In genomic region chr11:133509924-133510697, GRCh38 we compare ENCODE assay signal across 26 cellular contexts. TPM values are rescaled to one million over a fixed set of nuclear protein-coding genes. Genes with fewer than 3 reads are reported as not detected.
"Had no signal": no experiment of that assay in that cellular context is flagged by ENCODE, and none has a peak within 500 bp of the region (broad histone marks: within the 10 kb centered on the region; RNA-seq: fewer than 3 reads in every experiment).

No MANE protein-coding gene starts in this region.

- H2AFZ ChIP-seq: parathyroid adenoma had no signal

- H3K27ac ChIP-seq: colonic mucosa, heart left ventricle, parathyroid adenoma, prostate gland, spleen, testis, tibial nerve, upper lobe of right lung had no signal

- DNase-seq: colonic mucosa; dermis blood vessel endothelial cell; effector CD4-positive, alpha-beta T cell; foreskin melanocyte; heart left ventricle; hippocampal formation; kidney glomerular epithelial cell; mammary epithelial cell; mucosa of descending colon; occipital lobe; spleen; stimulated activated CD4-positive, alpha-beta T cell treated with anti-CD3 and anti-CD28 coated beads, Interleukin-15, amount 100 ng/mL, for 24 hours; stimulated activated CD4-positive, alpha-beta T cell treated with anti-CD3 and anti-CD28 coated beads, Interleukin-1b, Interleukin-23, amount 100 ng/mL, for 48 hours; stimulated activated CD4-positive, alpha-beta T cell treated with anti-CD3 and anti-CD28 coated beads, Interleukin-4, amount 100 ng/mL, for 4 hours; stimulated activated naive B cell treated with anti-CD40 and anti-IgM and Interleukin-4, amounts not matched to agents 10 μg/mL and 1 μg/mL and 100 μg/mL, for 72 hours; stimulated activated naive CD8-positive, alpha-beta T cell treated with anti-CD3 and anti-CD28 coated beads, Interleukin-15, amount 100 ng/mL, for 72 hours; testis; upper lobe of right lung had no signal

- H3K9me3 ChIP-seq: colonic mucosa, heart left ventricle, mucosa of descending colon, prostate gland, spleen, testis, tibial nerve, upper lobe of right lung had no signal

- H3K79me2 ChIP-seq: parathyroid adenoma had no signal

- ATAC-seq: heart left ventricle; left lobe of liver; mucosa of descending colon; natural killer cell treated with Interleukin-12 subunit alpha and Interleukin-12 subunit beta and Interleukin-15 and Interleukin-18, amount 100 ng/mL, for 72 hours; sciatic nerve; stimulated activated naive B cell treated with anti-CD40 and anti-IgM and Interleukin-4, amounts not matched to agents 10 μg/mL and 1 μg/mL and 100 μg/mL, for 72 hours; stimulated activated naive CD8-positive, alpha-beta T cell treated with anti-CD3 and anti-CD28 coated beads, Interleukin-15, amount 100 ng/mL, for 72 hours; upper lobe of right lung had no signal

- H3K27me3 ChIP-seq: colonic mucosa, spleen, testis, tibial nerve, upper lobe of right lung had no signal

- H3K4me1 ChIP-seq: colonic mucosa, heart left ventricle, prostate gland, spleen, testis, tibial nerve, upper lobe of right lung had no signal

- H3K36me3 ChIP-seq: colonic mucosa, heart left ventricle, prostate gland, spleen, tibial nerve, upper lobe of right lung had no signal

- H3K9ac ChIP-seq: parathyroid adenoma had no signal

- H3K4me3 ChIP-seq: colonic mucosa, heart left ventricle, mucosa of descending colon, prostate gland, spleen, testis, tibial nerve, upper lobe of right lung had no signal

RNA-seq across cellular contexts. Expression of gene OPCML, which starts 22.2 kb away (rescaled TPM):
- total RNA-seq: dermis blood vessel endothelial cell; myocyte; natural killer cell treated with Interleukin-12 subunit alpha and Interleukin-12 subunit beta and Interleukin-15 and Interleukin-18, amount 100 ng/mL, for 72 hours; renal cortical epithelial cell; upper lobe of right lung had no signal
